ENCODE assay signal across 1 cellular context in the genomic region with DNA sequence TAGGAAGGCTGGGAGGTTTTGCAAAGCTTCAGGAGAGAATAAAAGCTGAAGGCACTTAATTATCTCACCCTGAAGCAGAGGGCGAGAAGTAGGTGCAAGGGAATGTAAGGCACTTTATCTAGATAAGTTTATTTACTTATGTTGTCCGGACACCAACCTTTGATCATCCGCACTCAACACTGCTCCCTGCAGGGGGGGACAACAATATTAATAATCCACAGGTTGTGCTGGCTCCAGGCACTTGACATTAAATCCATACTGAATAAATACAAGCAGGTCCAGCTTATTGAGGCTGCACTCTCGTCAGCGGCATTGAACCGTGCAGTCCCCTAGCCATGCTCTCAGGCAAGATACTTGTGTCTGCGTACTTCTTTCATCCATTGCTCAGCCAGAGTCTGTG.
TF ChIP-seq lines count a peak whose summit lies in the region.

No MANE protein-coding gene starts in this region.

TF ChIP-seq in GM23338, 12 proteins besides CTCF, POLR2A, EP300 and RAD21 (continued from another document):
- TF ChIP-seq, protein P1, sequence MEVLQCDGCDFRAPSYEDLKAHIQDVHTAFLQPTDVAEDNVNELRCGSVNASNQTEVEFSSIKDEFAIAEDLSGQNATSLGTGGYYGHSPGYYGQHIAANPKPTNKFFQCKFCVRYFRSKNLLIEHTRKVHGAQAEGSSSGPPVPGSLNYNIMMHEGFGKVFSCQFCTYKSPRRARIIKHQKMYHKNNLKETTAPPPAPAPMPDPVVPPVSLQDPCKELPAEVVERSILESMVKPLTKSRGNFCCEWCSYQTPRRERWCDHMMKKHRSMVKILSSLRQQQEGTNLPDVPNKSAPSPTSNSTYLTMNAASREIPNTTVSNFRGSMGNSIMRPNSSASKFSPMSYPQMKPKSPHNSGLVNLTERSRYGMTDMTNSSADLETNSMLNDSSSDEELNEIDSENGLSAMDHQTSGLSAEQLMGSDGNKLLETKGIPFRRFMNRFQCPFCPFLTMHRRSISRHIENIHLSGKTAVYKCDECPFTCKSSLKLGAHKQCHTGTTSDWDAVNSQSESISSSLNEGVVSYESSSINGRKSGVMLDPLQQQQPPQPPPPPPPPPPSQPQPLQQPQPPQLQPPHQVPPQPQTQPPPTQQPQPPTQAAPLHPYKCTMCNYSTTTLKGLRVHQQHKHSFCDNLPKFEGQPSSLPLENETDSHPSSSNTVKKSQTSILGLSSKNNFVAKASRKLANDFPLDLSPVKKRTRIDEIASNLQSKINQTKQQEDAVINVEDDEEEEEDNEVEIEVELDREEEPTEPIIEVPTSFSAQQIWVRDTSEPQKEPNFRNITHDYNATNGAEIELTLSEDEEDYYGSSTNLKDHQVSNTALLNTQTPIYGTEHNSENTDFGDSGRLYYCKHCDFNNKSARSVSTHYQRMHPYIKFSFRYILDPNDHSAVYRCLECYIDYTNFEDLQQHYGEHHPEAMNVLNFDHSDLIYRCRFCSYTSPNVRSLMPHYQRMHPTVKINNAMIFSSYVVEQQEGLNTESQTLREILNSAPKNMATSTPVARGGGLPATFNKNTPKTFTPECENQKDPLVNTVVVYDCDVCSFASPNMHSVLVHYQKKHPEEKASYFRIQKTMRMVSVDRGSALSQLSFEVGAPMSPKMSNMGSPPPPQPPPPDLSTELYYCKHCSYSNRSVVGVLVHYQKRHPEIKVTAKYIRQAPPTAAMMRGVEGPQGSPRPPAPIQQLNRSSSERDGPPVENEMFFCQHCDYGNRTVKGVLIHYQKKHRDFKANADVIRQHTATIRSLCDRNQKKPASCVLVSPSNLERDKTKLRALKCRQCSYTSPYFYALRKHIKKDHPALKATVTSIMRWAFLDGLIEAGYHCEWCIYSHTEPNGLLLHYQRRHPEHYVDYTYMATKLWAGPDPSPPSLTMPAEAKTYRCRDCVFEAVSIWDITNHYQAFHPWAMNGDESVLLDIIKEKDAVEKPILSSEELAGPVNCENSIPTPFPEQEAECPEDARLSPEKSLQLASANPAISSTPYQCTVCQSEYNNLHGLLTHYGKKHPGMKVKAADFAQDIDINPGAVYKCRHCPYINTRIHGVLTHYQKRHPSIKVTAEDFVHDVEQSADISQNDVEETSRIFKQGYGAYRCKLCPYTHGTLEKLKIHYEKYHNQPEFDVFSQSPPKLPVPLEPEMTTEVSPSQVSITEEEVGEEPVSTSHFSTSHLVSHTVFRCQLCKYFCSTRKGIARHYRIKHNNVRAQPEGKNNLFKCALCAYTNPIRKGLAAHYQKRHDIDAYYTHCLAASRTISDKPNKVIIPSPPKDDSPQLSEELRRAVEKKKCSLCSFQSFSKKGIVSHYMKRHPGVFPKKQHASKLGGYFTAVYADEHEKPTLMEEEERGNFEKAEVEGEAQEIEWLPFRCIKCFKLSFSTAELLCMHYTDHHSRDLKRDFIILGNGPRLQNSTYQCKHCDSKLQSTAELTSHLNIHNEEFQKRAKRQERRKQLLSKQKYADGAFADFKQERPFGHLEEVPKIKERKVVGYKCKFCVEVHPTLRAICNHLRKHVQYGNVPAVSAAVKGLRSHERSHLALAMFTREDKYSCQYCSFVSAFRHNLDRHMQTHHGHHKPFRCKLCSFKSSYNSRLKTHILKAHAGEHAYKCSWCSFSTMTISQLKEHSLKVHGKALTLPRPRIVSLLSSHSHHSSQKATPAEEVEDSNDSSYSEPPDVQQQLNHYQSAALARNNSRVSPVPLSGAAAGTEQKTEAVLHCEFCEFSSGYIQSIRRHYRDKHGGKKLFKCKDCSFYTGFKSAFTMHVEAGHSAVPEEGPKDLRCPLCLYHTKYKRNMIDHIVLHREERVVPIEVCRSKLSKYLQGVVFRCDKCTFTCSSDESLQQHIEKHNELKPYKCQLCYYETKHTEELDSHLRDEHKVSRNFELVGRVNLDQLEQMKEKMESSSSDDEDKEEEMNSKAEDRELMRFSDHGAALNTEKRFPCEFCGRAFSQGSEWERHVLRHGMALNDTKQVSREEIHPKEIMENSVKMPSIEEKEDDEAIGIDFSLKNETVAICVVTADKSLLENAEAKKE (CRISPR knock-in tag; IDR thresholded peaks at IDR 0.05) = no peak
- no peak for TF ChIP-seq ZNF114 (CRISPR knock-in tag; IDR thresholded peaks at IDR 0.05)
- no peak for TF ChIP-seq ZNF331 (CRISPR knock-in tag; IDR thresholded peaks at IDR 0.05; ENCODE audit: low read depth)
- no peak for TF ChIP-seq EZH2 (IDR thresholded peaks at IDR 0.05; ENCODE audit: low read depth, unreplicated experiment)
- no peak for TF ChIP-seq STAT1 (IDR thresholded peaks at IDR 0.05; ENCODE audit: unreplicated experiment)
